ENCODE assay signal across 2 cellular contexts in the genomic region with DNA sequence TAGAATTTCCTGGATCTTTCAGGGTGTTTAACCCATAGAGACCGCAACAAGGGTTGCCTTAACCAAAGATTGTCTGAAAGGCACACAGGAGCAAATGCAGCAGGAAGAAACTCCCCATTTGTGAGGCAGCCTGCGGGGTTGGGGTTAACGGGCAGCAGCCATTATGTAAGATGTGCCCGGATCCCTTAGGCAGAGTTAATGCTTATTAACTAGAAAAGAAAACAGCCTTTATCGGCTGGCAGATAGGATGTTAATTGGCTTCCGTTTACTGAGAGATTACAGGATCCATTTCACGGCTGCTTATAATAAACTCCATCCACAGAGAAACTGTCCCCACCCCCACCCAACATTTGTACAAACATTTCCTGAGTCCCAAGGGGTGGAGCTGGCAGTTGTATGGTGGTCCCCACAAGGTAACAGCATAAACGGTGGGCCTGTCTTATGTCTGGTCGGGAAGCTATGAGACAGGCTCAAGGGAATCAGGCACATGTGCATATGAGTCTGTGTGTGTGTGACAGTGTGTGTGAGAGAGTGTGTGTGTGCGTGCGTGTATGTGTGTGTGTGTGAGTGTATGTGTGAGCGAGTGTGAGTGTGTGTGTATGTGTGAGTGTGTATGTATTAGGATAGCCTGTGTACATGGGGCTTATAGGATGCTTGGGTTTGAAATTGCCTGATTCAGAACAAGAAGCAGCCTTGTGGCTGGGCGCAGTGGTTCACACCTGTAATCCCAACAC.
TF ChIP-seq lines count a peak whose summit lies in the region.

No MANE protein-coding gene starts in this region.

TF ChIP-seq in endothelial cell of umbilical vein, 7 proteins besides CTCF, POLR2A, EP300 and RAD21:
- no peak for TF ChIP-seq MYC (IDR thresholded peaks at IDR 0.05; ENCODE audit: low read depth, low read length)
- TF ChIP-seq JUN (IDR thresholded peaks at IDR 0.05; ENCODE audit: borderline replicate concordance, insufficient read depth, insufficient read length, low read depth), result no peak
- no peak for TF ChIP-seq FOS (IDR thresholded peaks at IDR 0.05; ENCODE audit: borderline replicate concordance, insufficient read depth, low read length)
- no peak for TF ChIP-seq GATA2 (IDR thresholded peaks at IDR 0.05; ENCODE audit: insufficient read depth, insufficient read length, low read depth, low read length)
- no peak for TF ChIP-seq EZH2 (IDR thresholded peaks at IDR 0.05; ENCODE audit: borderline replicate concordance, low read depth, low read length, severe bottlenecking)
- TF ChIP-seq, protein P1, sequence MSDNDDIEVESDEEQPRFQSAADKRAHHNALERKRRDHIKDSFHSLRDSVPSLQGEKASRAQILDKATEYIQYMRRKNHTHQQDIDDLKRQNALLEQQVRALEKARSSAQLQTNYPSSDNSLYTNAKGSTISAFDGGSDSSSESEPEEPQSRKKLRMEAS (IDR thresholded peaks at IDR 0.05; ENCODE audit: insufficient read depth, insufficient read length), result no peak
- no peak for TF ChIP-seq POLR2AphosphoS5 (IDR thresholded peaks at IDR 0.05; ENCODE audit: insufficient read depth, low read depth, low read length)

TF ChIP-seq in HepG2, 621 proteins besides CTCF, POLR2A, EP300 and RAD21:
- TF ChIP-seq, protein P2, sequence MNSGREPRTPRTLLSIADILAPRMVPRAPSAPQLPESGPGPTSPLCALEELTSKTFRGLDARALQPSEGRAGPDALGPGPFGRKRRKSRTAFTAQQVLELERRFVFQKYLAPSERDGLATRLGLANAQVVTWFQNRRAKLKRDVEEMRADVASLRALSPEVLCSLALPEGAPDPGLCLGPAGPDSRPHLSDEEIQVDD (CRISPR knock-in tag; IDR thresholded peaks at IDR 0.05; ENCODE audit: borderline replicate concordance), result no peak
- TF ChIP-seq, protein P3, sequence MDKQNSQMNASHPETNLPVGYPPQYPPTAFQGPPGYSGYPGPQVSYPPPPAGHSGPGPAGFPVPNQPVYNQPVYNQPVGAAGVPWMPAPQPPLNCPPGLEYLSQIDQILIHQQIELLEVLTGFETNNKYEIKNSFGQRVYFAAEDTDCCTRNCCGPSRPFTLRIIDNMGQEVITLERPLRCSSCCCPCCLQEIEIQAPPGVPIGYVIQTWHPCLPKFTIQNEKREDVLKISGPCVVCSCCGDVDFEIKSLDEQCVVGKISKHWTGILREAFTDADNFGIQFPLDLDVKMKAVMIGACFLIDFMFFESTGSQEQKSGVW (CRISPR knock-in tag; IDR thresholded peaks at IDR 0.05; ENCODE audit: borderline replicate concordance), result no peak
- TF ChIP-seq SKI (IDR thresholded peaks at IDR 0.05; ENCODE audit: partially characterized antibody), result no peak
- TF ChIP-seq ZNF557 (CRISPR knock-in tag; IDR thresholded peaks at IDR 0.05), result no peak
- no peak for TF ChIP-seq ZNF777 (CRISPR knock-in tag; IDR thresholded peaks at IDR 0.05)
- TF ChIP-seq, protein P4, sequence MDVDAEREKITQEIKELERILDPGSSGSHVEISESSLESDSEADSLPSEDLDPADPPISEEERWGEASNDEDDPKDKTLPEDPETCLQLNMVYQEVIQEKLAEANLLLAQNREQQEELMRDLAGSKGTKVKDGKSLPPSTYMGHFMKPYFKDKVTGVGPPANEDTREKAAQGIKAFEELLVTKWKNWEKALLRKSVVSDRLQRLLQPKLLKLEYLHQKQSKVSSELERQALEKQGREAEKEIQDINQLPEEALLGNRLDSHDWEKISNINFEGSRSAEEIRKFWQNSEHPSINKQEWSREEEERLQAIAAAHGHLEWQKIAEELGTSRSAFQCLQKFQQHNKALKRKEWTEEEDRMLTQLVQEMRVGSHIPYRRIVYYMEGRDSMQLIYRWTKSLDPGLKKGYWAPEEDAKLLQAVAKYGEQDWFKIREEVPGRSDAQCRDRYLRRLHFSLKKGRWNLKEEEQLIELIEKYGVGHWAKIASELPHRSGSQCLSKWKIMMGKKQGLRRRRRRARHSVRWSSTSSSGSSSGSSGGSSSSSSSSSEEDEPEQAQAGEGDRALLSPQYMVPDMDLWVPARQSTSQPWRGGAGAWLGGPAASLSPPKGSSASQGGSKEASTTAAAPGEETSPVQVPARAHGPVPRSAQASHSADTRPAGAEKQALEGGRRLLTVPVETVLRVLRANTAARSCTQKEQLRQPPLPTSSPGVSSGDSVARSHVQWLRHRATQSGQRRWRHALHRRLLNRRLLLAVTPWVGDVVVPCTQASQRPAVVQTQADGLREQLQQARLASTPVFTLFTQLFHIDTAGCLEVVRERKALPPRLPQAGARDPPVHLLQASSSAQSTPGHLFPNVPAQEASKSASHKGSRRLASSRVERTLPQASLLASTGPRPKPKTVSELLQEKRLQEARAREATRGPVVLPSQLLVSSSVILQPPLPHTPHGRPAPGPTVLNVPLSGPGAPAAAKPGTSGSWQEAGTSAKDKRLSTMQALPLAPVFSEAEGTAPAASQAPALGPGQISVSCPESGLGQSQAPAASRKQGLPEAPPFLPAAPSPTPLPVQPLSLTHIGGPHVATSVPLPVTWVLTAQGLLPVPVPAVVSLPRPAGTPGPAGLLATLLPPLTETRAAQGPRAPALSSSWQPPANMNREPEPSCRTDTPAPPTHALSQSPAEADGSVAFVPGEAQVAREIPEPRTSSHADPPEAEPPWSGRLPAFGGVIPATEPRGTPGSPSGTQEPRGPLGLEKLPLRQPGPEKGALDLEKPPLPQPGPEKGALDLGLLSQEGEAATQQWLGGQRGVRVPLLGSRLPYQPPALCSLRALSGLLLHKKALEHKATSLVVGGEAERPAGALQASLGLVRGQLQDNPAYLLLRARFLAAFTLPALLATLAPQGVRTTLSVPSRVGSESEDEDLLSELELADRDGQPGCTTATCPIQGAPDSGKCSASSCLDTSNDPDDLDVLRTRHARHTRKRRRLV (CRISPR knock-in tag; IDR thresholded peaks at IDR 0.05), result no peak
- no peak for TF ChIP-seq SRF (IDR thresholded peaks at IDR 0.05; ENCODE audit: low read depth, low read length)
- TF ChIP-seq, protein P5, sequence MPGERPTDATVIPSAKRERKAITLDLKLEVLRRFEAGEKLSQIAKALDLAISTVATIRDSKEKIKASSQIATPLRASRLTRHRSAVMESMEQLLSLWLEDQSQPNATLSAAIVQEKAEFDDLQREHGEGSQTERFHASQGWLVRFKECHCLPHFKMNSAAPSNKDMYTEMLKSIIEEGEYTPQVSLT (CRISPR knock-in tag; IDR thresholded peaks at IDR 0.05; ENCODE audit: borderline replicate concordance, low read depth), result no peak
- no peak for TF ChIP-seq MTF1 (CRISPR knock-in tag; IDR thresholded peaks at IDR 0.05)
- TF ChIP-seq RARG (CRISPR knock-in tag; IDR thresholded peaks at IDR 0.05; ENCODE audit: low read depth), result no peak
- TF ChIP-seq KDM5B (CRISPR knock-in tag; IDR thresholded peaks at IDR 0.05; ENCODE audit: borderline replicate concordance), result no peak
- no peak for TF ChIP-seq ZNF572 (CRISPR knock-in tag; IDR thresholded peaks at IDR 0.05)
- TF ChIP-seq TMF1 (CRISPR knock-in tag; IDR thresholded peaks at IDR 0.05; ENCODE audit: low read depth), result no peak
- TF ChIP-seq ZNF138 (CRISPR knock-in tag; IDR thresholded peaks at IDR 0.05; ENCODE audit: low read depth), result no peak
